8 cellular contexts compared by ENCODE assay signal in the genomic region with DNA sequence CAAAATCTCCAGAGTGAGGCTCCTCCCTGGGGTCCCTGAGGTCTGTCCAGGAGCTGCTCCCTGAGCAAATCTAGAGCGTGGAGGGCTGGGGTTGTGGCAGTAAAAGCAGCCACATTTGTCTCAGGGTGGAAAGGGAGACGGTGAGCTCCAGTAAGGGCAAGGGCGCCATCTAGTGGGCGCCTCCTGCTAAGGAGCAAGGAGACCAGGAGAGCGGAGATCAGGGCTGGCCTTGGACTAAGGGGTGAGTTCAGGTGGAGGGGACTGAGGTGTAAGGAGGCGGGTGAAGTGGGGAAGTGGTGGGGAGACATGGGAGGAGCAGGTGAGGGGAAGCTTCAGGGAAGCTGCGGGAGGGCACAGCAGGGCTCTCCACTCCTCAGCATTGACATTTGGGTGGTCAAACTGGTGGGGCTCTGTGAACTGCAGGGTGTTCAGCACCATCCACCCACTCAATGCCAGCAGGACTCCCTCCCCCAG. TPM values are rescaled to one million over a fixed set of nuclear protein-coding genes. Genes with fewer than 3 reads are reported as not detected.
DNase-seq lines count a peak whose midpoint lies in the region; ATAC-seq, FAIRE-seq and TF ChIP-seq lines count a peak whose summit lies in the region.

No MANE protein-coding gene starts in this region.

- H3K4me3 Mint-ChIP-seq in activated T-cell treated with anti-CD3 and anti-CD28 coated beads, Interleukin-2, amount 50 U/mL, for 72 hours, result peak overlapping the region in 1 of 2 donors; percentile 42

- ATAC-seq in activated T-cell treated with anti-CD3 and anti-CD28 coated beads, Interleukin-2, amount 50 U/mL, for 72 hours (replicated peaks in 1 of 2), result peak; percentile 90 to 96
- ATAC-seq in thoracic aorta (ENCODE audit: insufficient number of reproducible peaks, low FRiP score, low read depth) (no peak), GM18520 (IDR thresholded peaks at IDR 0.05; ENCODE audit: unreplicated experiment) (no peak)

- FAIRE-seq in RCC 7860 (lab: Jason Lieb, UNC), result no peak

- peaks cover 40% of the 10 kb centered on the region for H3K4me1 Mint-ChIP-seq in activated T-cell treated with anti-CD3 and anti-CD28 coated beads, Interleukin-2, amount 50 U/mL, for 72 hours (ENCODE audit: low read depth)

- H3K36me3 ChIP-seq in osteoblast (ENCODE audit: insufficient read depth, low read length) (no peaks in the 10 kb centered on the region), thoracic aorta (no peaks in the 10 kb centered on the region)

- peaks cover 0 to 1% of the 10 kb centered on the region in 2 donors for H3K36me3 Mint-ChIP-seq in activated T-cell treated with anti-CD3 and anti-CD28 coated beads, Interleukin-2, amount 50 U/mL, for 72 hours (ENCODE audit: insufficient read depth in 2 of 2)

- DNase-seq in DMS79 (lab: John Stamatoyannopoulos, UW) (peak; percentile 53), Kasumi-1 (lab: John Stamatoyannopoulos, UW) (peak; percentile 85 to 93), RCC 7860 (ENCODE audit: low spot score) (peak; percentile 39), fibroblast of the conjunctiva (ENCODE audit: low read depth) (peak; percentile 30), osteoblast (ENCODE audit: insufficient read length, low spot score, missing footprints) (peak; percentile 47), thoracic aorta (ENCODE audit: low spot score) (no peak)
- peak; percentile 87 to 89 for DNase-seq in activated T-cell treated with anti-CD3 and anti-CD28 coated beads, Interleukin-2, amount 50 U/mL, for 72 hours

- H3K79me2 ChIP-seq in osteoblast (ENCODE audit: insufficient read depth, low read length), result no peaks in the 10 kb centered on the region

- TF ChIP-seq CTCF in osteoblast (IDR thresholded peaks at IDR 0.05; ENCODE audit: extremely low read depth, low read depth, low read length), result peak; percentile 90
- TF ChIP-seq CTCF in thoracic aorta (IDR thresholded peaks at IDR 0.05), result peak; percentile 49

- H3K27me3 ChIP-seq in osteoblast (ENCODE audit: insufficient read depth, low read length) (peaks cover 38% of the 10 kb centered on the region), thoracic aorta (replicated peaks; ENCODE audit: insufficient read depth) (no peaks in the 10 kb centered on the region)

- no peak overlapping the region for H3K27ac ChIP-seq in osteoblast (ENCODE audit: low read depth, low read length)
- no peak overlapping the region for H3K27ac ChIP-seq in thoracic aorta

- H3K4me1 ChIP-seq in osteoblast (ENCODE audit: insufficient read depth, low read length) (no peaks in the 10 kb centered on the region), thoracic aorta (ENCODE audit: control insufficient read depth in 1 of 2, low read depth in 2 of 2) (no peaks in the 10 kb centered on the region)

- H4K20me1 ChIP-seq in osteoblast (ENCODE audit: insufficient read depth, low read length), result no peaks in the 10 kb centered on the region

- no peak overlapping the region for H2AFZ ChIP-seq in osteoblast (ENCODE audit: low read length)

- no peak overlapping the region for H3K4me2 ChIP-seq in osteoblast (ENCODE audit: insufficient read depth, low read length)

- H3K4me3 ChIP-seq in osteoblast (ENCODE audit: insufficient read depth, low read length) (no peak overlapping the region), thoracic aorta (no peak overlapping the region)

- no peak overlapping the region for H3K27ac Mint-ChIP-seq in activated T-cell treated with anti-CD3 and anti-CD28 coated beads, Interleukin-2, amount 50 U/mL, for 72 hours

- H3K27me3 Mint-ChIP-seq in activated T-cell treated with anti-CD3 and anti-CD28 coated beads, Interleukin-2, amount 50 U/mL, for 72 hours (ENCODE audit: low read depth), result no peaks in the 10 kb centered on the region

- no peaks in the 10 kb centered on the region for H3K9me3 Mint-ChIP-seq in activated T-cell treated with anti-CD3 and anti-CD28 coated beads, Interleukin-2, amount 50 U/mL, for 72 hours

- H3K9me3 ChIP-seq in osteoblast (ENCODE audit: low read depth, low read length) (no peaks in the 10 kb centered on the region), thoracic aorta (no peaks in the 10 kb centered on the region)

RNA-seq across cellular contexts. Expression of gene CEACAM21, which starts 5.3 kb away (rescaled TPM):
- total RNA-seq in activated T-cell treated with anti-CD3 and anti-CD28 coated beads, Interleukin-2, amount 50 U/mL, for 72 hours, result 10 to 100 TPM; 38.4 to 41.7 TPM
- total RNA-seq in osteoblast (not detected in 2 replicates), thoracic aorta (1 to 10 TPM; 1.1 to 6.9 TPM)

RNA-seq across cellular contexts. Expression of gene CEACAM4, which starts 56.2 kb away (rescaled TPM):
- not detected for total RNA-seq in activated T-cell treated with anti-CD3 and anti-CD28 coated beads, Interleukin-2, amount 50 U/mL, for 72 hours
- total RNA-seq in osteoblast, result not detected in 2 replicates
- total RNA-seq in thoracic aorta, result 1 to 10 TPM in 1 of 2 donors, not detected in 1; 4.0 TPM

Comparison
In these comparisons a context has a peak if more than half of its experiments do, and no peak if none do; other contexts are left out.
1. ATAC-seq: peak in activated T-cell treated with anti-CD3 and anti-CD28 coated beads, Interleukin-2, amount 50 U/mL, for 72 hours (2 of 2); none in thoracic aorta (single experiment) and GM18520 (single experiment).
2. RNA of gene CEACAM21, which starts 5.3 kb away (total RNA-seq): 38.4 to 41.7 TPM in activated T-cell treated with anti-CD3 and anti-CD28 coated beads, Interleukin-2, amount 50 U/mL, for 72 hours; 1.1 to 6.9 TPM in thoracic aorta and not detected in osteoblast; every median in the first group is over 4 times any median in the second.